Comparison of ENCODE assay signal across 14 cellular contexts in the genomic region with DNA sequence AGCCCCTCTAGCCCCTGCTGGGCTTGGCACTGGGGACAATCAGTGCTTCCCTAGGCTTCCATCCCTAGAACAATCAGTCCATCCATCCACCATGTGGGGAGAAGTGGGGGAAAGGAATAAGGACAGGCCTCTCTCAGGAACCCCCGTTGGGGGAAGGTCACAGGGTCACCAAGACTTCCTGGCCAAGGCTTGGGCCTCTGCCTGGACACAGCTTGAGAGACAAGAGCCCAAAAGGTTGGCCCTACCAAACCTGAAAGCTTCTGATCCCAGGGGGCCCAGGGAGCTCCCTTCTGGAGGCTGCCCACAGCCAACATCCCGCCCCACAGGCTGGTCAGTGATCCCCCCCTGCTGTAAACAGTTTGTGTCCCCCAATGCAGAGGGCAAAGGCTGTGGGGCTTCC. TPM values are rescaled to one million over a fixed set of nuclear protein-coding genes. Genes with fewer than 3 reads are reported as not detected.
DNase-seq lines count a peak whose midpoint lies in the region; ATAC-seq and TF ChIP-seq lines count a peak whose summit lies in the region.
"Had no signal": no experiment of that assay in that cellular context is flagged by ENCODE, and none has a peak within 500 bp of the region (broad histone marks: within the 10 kb centered on the region; RNA-seq: fewer than 3 reads in every experiment).

No MANE protein-coding gene starts in this region.

- ATAC-seq in activated T-helper 17 cell treated with anti-CD3 and anti-CD28 coated beads, Interleukin-2, amount 50 U/mL, for 72 hours (replicated peaks) = no peak
- no peak for ATAC-seq in stimulated activated effector memory CD8-positive, alpha-beta T cell treated with anti-CD3 and anti-CD28 coated beads, Interleukin-12 subunit alpha, Interleukin-12 subunit beta, amount 100 ng/mL, for 72 hours

- H3K9me3 Mint-ChIP-seq in activated naive CD4-positive, alpha-beta T cell treated with anti-CD3 and anti-CD28 coated beads, Interleukin-2, amount 50 U/mL, for 24 hours = no peaks in the 10 kb centered on the region
- H3K9me3 Mint-ChIP-seq in activated T-helper 17 cell treated with anti-CD3 and anti-CD28 coated beads, Interleukin-2, amount 50 U/mL, for 72 hours = no peaks in the 10 kb centered on the region
- no peaks in the 10 kb centered on the region for H3K9me3 Mint-ChIP-seq in stimulated activated effector memory CD8-positive, alpha-beta T cell treated with anti-CD3 and anti-CD28 coated beads, Interleukin-12 subunit alpha, Interleukin-12 subunit beta, amount 100 ng/mL, for 72 hours

- peaks cover 11% of the 10 kb centered on the region for H3K27me3 Mint-ChIP-seq in activated naive CD4-positive, alpha-beta T cell treated with anti-CD3 and anti-CD28 coated beads, Interleukin-2, amount 50 U/mL, for 24 hours
- H3K27me3 Mint-ChIP-seq in activated T-helper 17 cell treated with anti-CD3 and anti-CD28 coated beads, Interleukin-2, amount 50 U/mL, for 72 hours = peaks cover 20% of the 10 kb centered on the region

- H3K27ac Mint-ChIP-seq in activated naive CD4-positive, alpha-beta T cell treated with anti-CD3 and anti-CD28 coated beads, Interleukin-2, amount 50 U/mL, for 24 hours = no peak overlapping the region
- H3K27ac Mint-ChIP-seq in activated T-helper 17 cell treated with anti-CD3 and anti-CD28 coated beads, Interleukin-2, amount 50 U/mL, for 72 hours = no peak overlapping the region
- H3K27ac Mint-ChIP-seq in stimulated activated effector memory CD8-positive, alpha-beta T cell treated with anti-CD3 and anti-CD28 coated beads, Interleukin-12 subunit alpha, Interleukin-12 subunit beta, amount 100 ng/mL, for 72 hours = no peak overlapping the region

- no peaks in the 10 kb centered on the region for H3K36me3 Mint-ChIP-seq in activated naive CD4-positive, alpha-beta T cell treated with anti-CD3 and anti-CD28 coated beads, Interleukin-2, amount 50 U/mL, for 24 hours
- H3K36me3 Mint-ChIP-seq in activated T-helper 17 cell treated with anti-CD3 and anti-CD28 coated beads, Interleukin-2, amount 50 U/mL, for 72 hours (ENCODE audit: low read depth) = no peaks in the 10 kb centered on the region
- no peaks in the 10 kb centered on the region for H3K36me3 Mint-ChIP-seq in stimulated activated effector memory CD8-positive, alpha-beta T cell treated with anti-CD3 and anti-CD28 coated beads, Interleukin-12 subunit alpha, Interleukin-12 subunit beta, amount 100 ng/mL, for 72 hours

- DNase-seq in activated naive CD4-positive, alpha-beta T cell treated with anti-CD3 and anti-CD28 coated beads, Interleukin-2, amount 50 U/mL, for 16 hours = no peak
- DNase-seq in inferior parietal cortex (ENCODE audit: extremely low spot score) (peak; percentile 12), GM10266 (ENCODE audit: extremely low spot score) (no peak), GF-D8 (lab: John Stamatoyannopoulos, UW) (no peak)
- no peak for DNase-seq in stimulated activated effector memory CD8-positive, alpha-beta T cell treated with anti-CD3 and anti-CD28 coated beads, Interleukin-12 subunit alpha, Interleukin-12 subunit beta, amount 100 ng/mL, for 72 hours (ENCODE audit: low spot score in 2 of 2)
- DNase-seq in stimulated activated CD4-positive, alpha-beta T cell treated with anti-CD3 and anti-CD28 coated beads, Interleukin-12 subunit alpha, Interleukin-12 subunit beta, amount 100 ng/mL, for 4 hours = no peak
- DNase-seq: colonic mucosa; DMS153; NCI-H187 treated with DMSO at 0.1 percent for 48 hours; NCI-H748 treated with DMSO at 0.1 percent for 48 hours; stimulated activated CD8-positive, alpha-beta memory T cell treated with anti-CD3 and anti-CD28 coated beads, Interleukin-4, amount 100 ng/mL, for 48 hours had no signal

- peak overlapping the region; percentile 51 for H3K4me3 Mint-ChIP-seq in activated naive CD4-positive, alpha-beta T cell treated with anti-CD3 and anti-CD28 coated beads, Interleukin-2, amount 50 U/mL, for 24 hours
- H3K4me3 Mint-ChIP-seq in activated T-helper 17 cell treated with anti-CD3 and anti-CD28 coated beads, Interleukin-2, amount 50 U/mL, for 72 hours = peak overlapping the region; percentile 20
- peak overlapping the region; percentile 47 for H3K4me3 Mint-ChIP-seq in stimulated activated effector memory CD8-positive, alpha-beta T cell treated with anti-CD3 and anti-CD28 coated beads, Interleukin-12 subunit alpha, Interleukin-12 subunit beta, amount 100 ng/mL, for 72 hours

- no peaks in the 10 kb centered on the region for H3K4me1 Mint-ChIP-seq in activated naive CD4-positive, alpha-beta T cell treated with anti-CD3 and anti-CD28 coated beads, Interleukin-2, amount 50 U/mL, for 24 hours
- H3K4me1 Mint-ChIP-seq in activated T-helper 17 cell treated with anti-CD3 and anti-CD28 coated beads, Interleukin-2, amount 50 U/mL, for 72 hours = no peaks in the 10 kb centered on the region
- peaks cover 12% of the 10 kb centered on the region for H3K4me1 Mint-ChIP-seq in stimulated activated effector memory CD8-positive, alpha-beta T cell treated with anti-CD3 and anti-CD28 coated beads, Interleukin-12 subunit alpha, Interleukin-12 subunit beta, amount 100 ng/mL, for 72 hours

- no peak for TF ChIP-seq CTCF in GM10266 (IDR thresholded peaks at IDR 0.05; ENCODE audit: control insufficient read depth, insufficient read depth, low read depth, missing control alignments)

RNA-seq across cellular contexts. Expression of a gene that starts 16.2 kb away (rescaled TPM):
- 10 to 100 TPM; 67.1 to 72.1 TPM for total RNA-seq in activated T-helper 17 cell treated with anti-CD3 and anti-CD28 coated beads, Interleukin-2, amount 50 U/mL, for 72 hours

RNA-seq across cellular contexts. Expression of a gene that starts 42.4 kb away (rescaled TPM):
- total RNA-seq in activated T-helper 17 cell treated with anti-CD3 and anti-CD28 coated beads, Interleukin-2, amount 50 U/mL, for 72 hours = 1 to 10 TPM; 1.2 to 2.6 TPM
- total RNA-seq: LHCN-M2 had no signal
